ENCODE assay signal across 9 cellular contexts in genomic region chr7:90210925-90211324, GRCh38. TPM values are rescaled to one million over a fixed set of nuclear protein-coding genes. Genes with fewer than 3 reads are reported as not detected.
DNase-seq lines count a peak whose midpoint lies in the region; ATAC-seq, FAIRE-seq and TF ChIP-seq lines count a peak whose summit lies in the region.
"Had no signal": no experiment of that assay in that cellular context is flagged by ENCODE, and none has a peak within 500 bp of the region (broad histone marks: within the 10 kb centered on the region; RNA-seq: fewer than 3 reads in every experiment).

No MANE protein-coding gene starts in this region.

- TF ChIP-seq POLR2A in lower leg skin (IDR thresholded peaks at IDR 0.05), result no peak
- no peak for TF ChIP-seq POLR2A in transverse colon (IDR thresholded peaks at IDR 0.05)

- H3K27ac ChIP-seq in transverse colon, result peak overlapping the region; percentile 84 to 90 (median 87)

- no peak for TF ChIP-seq EP300 in transverse colon (IDR thresholded peaks at IDR 0.05; ENCODE audit: low read depth)

- H3K9me3 Mint-ChIP-seq in activated CD4-positive, alpha-beta T cell treated with anti-CD3 and anti-CD28 coated beads, Interleukin-2, amount 10 ng/mL, durations not matched to agents 24 days and 14 days, result no peaks in the 10 kb centered on the region
- H3K9me3 Mint-ChIP-seq: dendritic cell treated with granulocyte-macrophage colony-stimulating factor and Interleukin-4, amounts not matched to agents 40 ng/mL and 50 ng/mL, for 4 days had no signal

- DNase-seq in activated CD4-positive, alpha-beta T cell treated with anti-CD3 and anti-CD28 coated beads, Interleukin-2, amount 10 ng/mL, durations not matched to agents 24 days and 14 days, result no peak
- no peak for DNase-seq in activated CD4-positive, alpha-beta T cell treated with anti-CD3 and anti-CD28 coated beads for 1 hour
- no peak for DNase-seq in bronchial epithelial cell (ENCODE audit: low read depth)
- DNase-seq in lower leg skin (ENCODE audit: low spot score in 2 of 2), result no peak
- DNase-seq in transverse colon, result no peak
- no peak for DNase-seq in putamen (ENCODE audit: low spot score)

- H3K4me1 Mint-ChIP-seq in activated CD4-positive, alpha-beta T cell treated with anti-CD3 and anti-CD28 coated beads, Interleukin-2, amount 10 ng/mL, durations not matched to agents 24 days and 14 days, result peaks cover 4% of the 10 kb centered on the region

- no peak for FAIRE-seq in bronchial epithelial cell (lab: Jason Lieb, UNC)

- no peaks in the 10 kb centered on the region for H3K9me3 ChIP-seq in transverse colon

- H3K27me3 ChIP-seq in bronchial epithelial cell (ENCODE audit: control insufficient read depth, insufficient read depth, low read length), result no peaks in the 10 kb centered on the region
- peaks cover 6% of the 10 kb centered on the region for H3K27me3 ChIP-seq in transverse colon

- no peaks in the 10 kb centered on the region for H3K36me3 Mint-ChIP-seq in activated CD4-positive, alpha-beta T cell treated with anti-CD3 and anti-CD28 coated beads, Interleukin-2, amount 10 ng/mL, durations not matched to agents 24 days and 14 days (ENCODE audit: low read depth)

- peaks cover 25% of the 10 kb centered on the region for H3K27me3 Mint-ChIP-seq in activated CD4-positive, alpha-beta T cell treated with anti-CD3 and anti-CD28 coated beads, Interleukin-2, amount 10 ng/mL, durations not matched to agents 24 days and 14 days

- ATAC-seq in GM18519 (IDR thresholded peaks at IDR 0.05; ENCODE audit: low FRiP score, unreplicated experiment) (no peak), HG02840 (IDR thresholded peaks at IDR 0.05; ENCODE audit: low FRiP score, unreplicated experiment) (no peak)

- TF ChIP-seq CTCF in bronchial epithelial cell (IDR thresholded peaks at IDR 0.05; ENCODE audit: insufficient read depth, low read length, severe bottlenecking) (no peak), lower leg skin (IDR thresholded peaks at IDR 0.05) (no peak), transverse colon (IDR thresholded peaks at IDR 0.05) (no peak)

- no peak overlapping the region for H3K27ac Mint-ChIP-seq in activated CD4-positive, alpha-beta T cell treated with anti-CD3 and anti-CD28 coated beads, Interleukin-2, amount 10 ng/mL, durations not matched to agents 24 days and 14 days
- H3K27ac Mint-ChIP-seq: dendritic cell treated with granulocyte-macrophage colony-stimulating factor and Interleukin-4, amounts not matched to agents 40 ng/mL and 50 ng/mL, for 4 days had no signal

- peaks cover 0 to 15% (median 1%) of the 10 kb centered on the region in 4 donors for H3K4me1 ChIP-seq in transverse colon

- WGBS in lower leg skin, 2 donors, result 32 to 46% methylated on average over 11 of the region's 11 CpGs
- 32 to 48% methylated on average over 11 of the region's 11 CpGs for WGBS in transverse colon (ENCODE audit: low coverage in 1 of 2), 2 donors

- H3K4me3 Mint-ChIP-seq in activated CD4-positive, alpha-beta T cell treated with anti-CD3 and anti-CD28 coated beads, Interleukin-2, amount 10 ng/mL, durations not matched to agents 24 days and 14 days, result peak overlapping the region; percentile 50

- intact Hi-C loops in activated CD4-positive, alpha-beta T cell treated with anti-CD3 and anti-CD28 coated beads, Interleukin-2, amount 10 ng/mL, durations not matched to agents 24 days and 14 days (cut with micrococcal nuclease), result loop anchor here (5.0 kb wide), 1 partner anchor 39 kb away; no protein-coding TSS in a partner anchor
- intact Hi-C loops in lower leg skin (cut with DNase I; ENCODE audit: low total_unique reads) (no loop called here), transverse colon (cut with DNase I; ENCODE audit: low total_unique reads) (no loop called here)

- peak overlapping the region; percentile 72 for H3K4me3 ChIP-seq in bronchial epithelial cell (ENCODE audit: low read depth, low read length)
- peak overlapping the region; percentile 59 for H3K4me3 ChIP-seq in lower leg skin (ENCODE audit: low read depth, poor library complexity, severe bottlenecking)
- H3K4me3 ChIP-seq in transverse colon, result peak overlapping the region; percentile 60 to 83 (median 63)

- H3K36me3 ChIP-seq in bronchial epithelial cell (ENCODE audit: control insufficient read depth, insufficient read depth, low read length), result no peaks in the 10 kb centered on the region
- H3K36me3 ChIP-seq in transverse colon, result no peaks in the 10 kb centered on the region

- in situ Hi-C loops in transverse colon (cut with MboI; ENCODE audit: low pct_ligation_motif_present in 1 of 4, low pct_unique_long_range_greater_than_20kb in 1 of 4, low sequenced_read_pairs in 3 of 4), result no loop called here

RNA-seq across cellular contexts. Expression of gene STEAP2, which starts 0.6 kb away (rescaled TPM):
- total RNA-seq in activated CD4-positive, alpha-beta T cell treated with anti-CD3 and anti-CD28 coated beads, Interleukin-2, amount 10 ng/mL, durations not matched to agents 24 days and 14 days, result 0.02 TPM in 1 of 2 replicates, not detected in the other
- total RNA-seq in bronchial epithelial cell, result 3.9 and 4.5 TPM in 2 replicates
- 1 to 10 TPM; 2.7 to 7.9 (median 5.3) TPM for total RNA-seq in lower leg skin
- 10 to 100 TPM in 3 of 4 donors, 1 to 10 TPM in 1; 9.2 to 42.9 (median 27.9) TPM for total RNA-seq in transverse colon

RNA-seq across cellular contexts. Expression of gene CFAP69, which starts 34.0 kb away (rescaled TPM):
- not detected in 2 replicates for total RNA-seq in activated CD4-positive, alpha-beta T cell treated with anti-CD3 and anti-CD28 coated beads, Interleukin-2, amount 10 ng/mL, durations not matched to agents 24 days and 14 days
- 0.53 and 2.3 TPM in 2 replicates for total RNA-seq in bronchial epithelial cell
- total RNA-seq in lower leg skin, result 1 to 10 TPM; 1.3 to 3.7 (median 3.4) TPM
- 1 to 10 TPM; 1.4 to 6.8 (median 4.5) TPM for total RNA-seq in transverse colon

RNA-seq across cellular contexts. Expression of gene STEAP1, which starts 56.7 kb away (rescaled TPM):
- 1.1 and 1.4 TPM in 2 replicates for total RNA-seq in activated CD4-positive, alpha-beta T cell treated with anti-CD3 and anti-CD28 coated beads, Interleukin-2, amount 10 ng/mL, durations not matched to agents 24 days and 14 days
- total RNA-seq in bronchial epithelial cell (10.0 and 12.7 TPM in 2 replicates), lower leg skin (1 to 10 TPM in 2 of 4 donors, under 1 TPM in 2; 0.27 to 5.9 (median 1.9) TPM), transverse colon (10 to 100 TPM in 2 of 4 donors, 1 to 10 TPM in 2; 4.1 to 36.4 (median 18.6) TPM)
